1 cellular context compared by ENCODE assay signal in the genomic region with DNA sequence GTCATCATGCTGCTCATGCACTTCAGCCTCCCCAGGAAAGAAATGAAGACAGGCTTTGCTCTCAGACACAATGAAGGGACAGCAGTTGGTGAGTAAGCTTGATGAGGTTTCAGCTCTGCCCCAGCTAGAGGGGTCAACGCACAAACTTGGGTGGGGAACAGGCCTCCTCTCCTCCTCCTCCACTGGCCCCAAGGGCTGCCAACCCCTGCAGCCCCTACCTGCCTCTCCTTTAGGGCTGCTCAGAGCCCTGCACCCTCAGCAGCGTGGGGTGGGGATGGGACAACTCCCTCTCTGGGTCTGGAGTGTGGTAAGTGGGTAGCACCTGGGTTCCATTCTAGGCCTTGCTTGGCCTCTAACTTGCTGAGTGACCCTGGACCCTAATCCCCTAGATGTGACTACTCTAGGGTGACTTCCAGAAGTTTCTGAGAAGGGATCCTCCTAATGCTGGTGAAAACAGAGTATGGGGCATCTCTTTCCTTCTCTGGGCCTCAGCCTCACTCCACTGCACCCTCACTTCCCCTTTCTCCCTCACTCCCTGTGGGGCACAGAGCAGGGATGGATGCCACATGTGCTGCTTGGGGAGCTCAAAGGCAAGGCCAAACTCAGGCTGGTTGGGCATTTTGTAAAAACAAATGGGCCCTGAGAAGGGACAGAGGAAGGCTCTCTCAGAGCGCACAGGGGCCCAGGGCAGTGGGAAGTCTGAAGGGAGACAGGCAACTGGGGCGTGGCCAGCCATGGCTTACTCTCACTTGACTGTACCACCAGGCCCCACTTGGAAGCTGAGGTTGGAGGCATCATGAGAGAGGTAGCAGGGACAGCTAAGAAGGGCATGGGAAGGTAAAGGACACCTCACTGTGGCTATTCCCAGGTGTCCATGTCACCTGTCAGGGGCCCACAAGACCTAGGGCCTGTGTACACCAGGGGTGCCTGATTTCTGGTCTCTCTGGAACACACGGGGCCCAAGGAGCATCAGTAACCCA.
A peak's percentile ranks its signal among the peaks of the same experiment; 100 is the strongest.
TF ChIP-seq lines count a peak whose summit lies in the region.

No MANE protein-coding gene starts in this region.

TF ChIP-seq in GM12878, 131 proteins besides CTCF, POLR2A, EP300 and RAD21 (continued from another document):
- no peak for TF ChIP-seq MLLT1 (IDR thresholded peaks at IDR 0.05)
- no peak for TF ChIP-seq BACH1 (IDR thresholded peaks at IDR 0.05; ENCODE audit: borderline replicate concordance)
- no peak for TF ChIP-seq BRCA1 (IDR thresholded peaks at IDR 0.05; ENCODE audit: low read depth, low read length)
- TF ChIP-seq, protein P1, sequence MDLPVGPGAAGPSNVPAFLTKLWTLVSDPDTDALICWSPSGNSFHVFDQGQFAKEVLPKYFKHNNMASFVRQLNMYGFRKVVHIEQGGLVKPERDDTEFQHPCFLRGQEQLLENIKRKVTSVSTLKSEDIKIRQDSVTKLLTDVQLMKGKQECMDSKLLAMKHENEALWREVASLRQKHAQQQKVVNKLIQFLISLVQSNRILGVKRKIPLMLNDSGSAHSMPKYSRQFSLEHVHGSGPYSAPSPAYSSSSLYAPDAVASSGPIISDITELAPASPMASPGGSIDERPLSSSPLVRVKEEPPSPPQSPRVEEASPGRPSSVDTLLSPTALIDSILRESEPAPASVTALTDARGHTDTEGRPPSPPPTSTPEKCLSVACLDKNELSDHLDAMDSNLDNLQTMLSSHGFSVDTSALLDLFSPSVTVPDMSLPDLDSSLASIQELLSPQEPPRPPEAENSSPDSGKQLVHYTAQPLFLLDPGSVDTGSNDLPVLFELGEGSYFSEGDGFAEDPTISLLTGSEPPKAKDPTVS (IDR thresholded peaks at IDR 0.05; ENCODE audit: low read depth, low read length) = 0 out of 2 replicates have a peak, but pooled peaks have one; percentile 32
- TF ChIP-seq EED (IDR thresholded peaks at IDR 0.05; ENCODE audit: low read depth) = 0 out of 2 replicates have a peak, but pooled peaks have one; percentile 28
- TF ChIP-seq ZNF384 (IDR thresholded peaks at IDR 0.05; ENCODE audit: borderline replicate concordance, low read depth, low read length) = no peak
- TF ChIP-seq ZSCAN29 (IDR thresholded peaks at IDR 0.05) = no peak
- no peak for TF ChIP-seq E2F4 (IDR thresholded peaks at IDR 0.05; ENCODE audit: low read depth, low read length)
- TF ChIP-seq, protein P2, sequence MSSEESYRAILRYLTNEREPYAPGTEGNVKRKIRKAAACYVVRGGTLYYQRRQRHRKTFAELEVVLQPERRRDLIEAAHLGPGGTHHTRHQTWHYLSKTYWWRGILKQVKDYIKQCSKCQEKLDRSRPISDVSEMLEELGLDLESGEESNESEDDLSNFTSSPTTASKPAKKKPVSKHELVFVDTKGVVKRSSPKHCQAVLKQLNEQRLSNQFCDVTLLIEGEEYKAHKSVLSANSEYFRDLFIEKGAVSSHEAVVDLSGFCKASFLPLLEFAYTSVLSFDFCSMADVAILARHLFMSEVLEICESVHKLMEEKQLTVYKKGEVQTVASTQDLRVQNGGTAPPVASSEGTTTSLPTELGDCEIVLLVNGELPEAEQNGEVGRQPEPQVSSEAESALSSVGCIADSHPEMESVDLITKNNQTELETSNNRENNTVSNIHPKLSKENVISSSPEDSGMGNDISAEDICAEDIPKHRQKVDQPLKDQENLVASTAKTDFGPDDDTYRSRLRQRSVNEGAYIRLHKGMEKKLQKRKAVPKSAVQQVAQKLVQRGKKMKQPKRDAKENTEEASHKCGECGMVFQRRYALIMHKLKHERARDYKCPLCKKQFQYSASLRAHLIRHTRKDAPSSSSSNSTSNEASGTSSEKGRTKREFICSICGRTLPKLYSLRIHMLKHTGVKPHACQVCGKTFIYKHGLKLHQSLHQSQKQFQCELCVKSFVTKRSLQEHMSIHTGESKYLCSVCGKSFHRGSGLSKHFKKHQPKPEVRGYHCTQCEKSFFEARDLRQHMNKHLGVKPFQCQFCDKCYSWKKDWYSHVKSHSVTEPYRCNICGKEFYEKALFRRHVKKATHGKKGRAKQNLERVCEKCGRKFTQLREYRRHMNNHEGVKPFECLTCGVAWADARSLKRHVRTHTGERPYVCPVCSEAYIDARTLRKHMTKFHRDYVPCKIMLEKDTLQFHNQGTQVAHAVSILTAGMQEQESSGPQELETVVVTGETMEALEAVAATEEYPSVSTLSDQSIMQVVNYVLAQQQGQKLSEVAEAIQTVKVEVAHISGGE (CRISPR knock-in tag; IDR thresholded peaks at IDR 0.05) = no peak
- TF ChIP-seq SPI1 (IDR thresholded peaks at IDR 0.05; ENCODE audit: borderline replicate concordance, insufficient read depth, low read depth, low read length) = peak; percentile 89
